In the genomic region with DNA sequence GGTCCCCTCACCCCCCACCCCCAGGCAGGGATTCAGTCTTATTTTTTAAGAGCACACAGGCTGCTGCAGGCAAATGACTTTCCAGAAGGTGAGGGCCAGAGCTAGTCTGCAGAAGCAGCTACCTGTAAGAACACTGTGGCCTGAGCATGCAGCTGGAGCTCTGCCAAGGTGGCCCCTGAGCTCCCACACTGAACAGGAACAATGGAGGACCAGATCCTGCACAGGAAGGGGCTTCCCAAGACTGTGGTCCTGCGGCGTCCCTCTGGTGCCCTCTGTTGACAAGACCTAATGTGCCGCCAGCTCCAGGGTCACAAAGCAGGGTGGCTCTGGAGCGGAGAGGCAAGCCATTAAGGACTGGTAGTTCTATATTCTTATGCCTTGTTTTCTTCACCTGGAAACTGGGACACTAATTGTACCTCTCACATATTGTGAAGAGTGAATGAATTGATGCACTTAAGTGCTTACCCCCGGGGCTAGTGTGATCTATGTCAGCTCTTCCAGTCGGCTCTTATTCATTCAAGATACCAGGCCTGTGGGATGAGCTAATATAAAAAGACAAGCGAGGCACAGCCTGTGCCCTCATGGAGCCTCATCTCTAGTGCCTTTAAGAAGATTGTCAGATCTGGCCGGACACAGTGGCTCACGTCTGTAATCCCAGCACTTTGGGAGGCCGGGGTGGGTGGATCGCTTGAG, we compare ENCODE assay signal across 10 cellular contexts. TPM values are rescaled to one million over a fixed set of nuclear protein-coding genes. Genes with fewer than 3 reads are reported as not detected.
DNase-seq lines count a peak whose midpoint lies in the region; FAIRE-seq and TF ChIP-seq lines count a peak whose summit lies in the region.
"Had no signal": no experiment of that assay in that cellular context is flagged by ENCODE, and none has a peak within 500 bp of the region (broad histone marks: within the 10 kb centered on the region; RNA-seq: fewer than 3 reads in every experiment).

No MANE protein-coding gene starts in this region.

- TF ChIP-seq CTCF in LNCaP clone FGC (IDR thresholded peaks at IDR 0.05; ENCODE audit: control insufficient read depth, extremely low read depth, insufficient read depth) (peak; percentile 67), RWPE1 (conservative IDR thresholded peaks at IDR 0.05; ENCODE audit: low read depth) (peak; percentile 49), fibroblast of lung (conservative IDR thresholded peaks at IDR 0.05 in 1 of 2, IDR thresholded peaks at IDR 0.05 in 1 of 2; ENCODE audit: low read depth in 1 of 2, low read length in 2 of 2) (peak; percentile 57)

- H3K27ac ChIP-seq in RWPE1: no peak overlapping the region
- no peak overlapping the region for H3K27ac ChIP-seq in fibroblast of lung (ENCODE audit: insufficient read depth, low read length)
- no peak overlapping the region for H3K27ac ChIP-seq in effector memory CD4-positive, alpha-beta T cell (ENCODE audit: insufficient read depth, low read length, poor library complexity, severe bottlenecking)

- FAIRE-seq in GM19239 (lab: Jason Lieb, UNC): no peak

- POLR2A ChIA-PET in RWPE1 (lab: Yijun Ruan, JAX; ENCODE audit: low non-redundant PET): interaction anchor here (0.7 kb wide), 1 partner anchor 1311 kb away, joined by 3 read pairs; no protein-coding TSS in a partner anchor

- CTCF ChIA-PET in RWPE1 (lab: Yijun Ruan, JAX): interaction anchor here (0.5 to 1.4 kb wide), 5 partner anchors 76 to 330 kb away, joined by 3 to 5 read pairs (median 4); no protein-coding TSS in a partner anchor

- H2AFZ ChIP-seq in fibroblast of lung (ENCODE audit: low read length) (no peak overlapping the region), neuron (ENCODE audit: low read depth, low read length) (peak overlapping the region; percentile 42)

- H3K4me3 ChIP-seq in LNCaP clone FGC (ENCODE audit: low read depth, low read length) (no peak overlapping the region), fibroblast of lung (replicated peaks in 1 of 4; ENCODE audit: control extremely low read depth in 1 of 4, insufficient read depth in 1 of 4, low read depth in 3 of 4, low read length in 4 of 4) (no peak overlapping the region), neuron (ENCODE audit: low read length) (peak overlapping the region; percentile 30)
- H3K4me3 ChIP-seq in effector memory CD4-positive, alpha-beta T cell (ENCODE audit: insufficient read depth, low read depth, low read length, poor library complexity, severe bottlenecking): no peak overlapping the region

- H3K36me3 ChIP-seq in fibroblast of lung (ENCODE audit: control insufficient read depth, insufficient read depth, low read length) (no peaks in the 10 kb centered on the region), neuron (ENCODE audit: insufficient read depth, low read length) (no peaks in the 10 kb centered on the region)
- H3K36me3 ChIP-seq in effector memory CD4-positive, alpha-beta T cell (ENCODE audit: control insufficient read depth, insufficient read depth, low read length): no peaks in the 10 kb centered on the region

- no peaks in the 10 kb centered on the region for H4K20me1 ChIP-seq in fibroblast of lung (ENCODE audit: control insufficient read depth, extremely low read depth, insufficient read depth, low read length)

- H3K79me2 ChIP-seq in fibroblast of lung (ENCODE audit: control insufficient read depth, insufficient read depth, low read length): no peaks in the 10 kb centered on the region

- DNase-seq in SIG-M5 treated with dmso at 0.1 percent for 504 hours (lab: John Stamatoyannopoulos, UW; ENCODE audit: unreplicated experiment): peak; percentile 54
- DNase-seq in SIG-M5 (lab: John Stamatoyannopoulos, UW): no peak
- no peak for DNase-seq in LNCaP clone FGC (ENCODE audit: low read depth)
- DNase-seq in RWPE1 (ENCODE audit: low spot score): peak; percentile 20
- DNase-seq in fibroblast of lung (ENCODE audit: low read depth in 2 of 2): peak; percentile 34 to 46
- DNase-seq in GM19239 (ENCODE audit: insufficient read length, low spot score): no peak
- DNase-seq in effector memory CD4-positive, alpha-beta T cell: no peak
- DNase-seq: activated T-cell treated with anti-CD3 and anti-CD28 coated beads, Interleukin-2, amount 50 U/mL, for 4 hours had no signal

- no peak overlapping the region for H3K9ac ChIP-seq in fibroblast of lung (ENCODE audit: insufficient read depth, low read length)

- H3K4me2 ChIP-seq in fibroblast of lung (ENCODE audit: extremely low read depth, insufficient read depth, low read length): no peak overlapping the region

- peaks cover 8% of the 10 kb centered on the region for H3K27me3 ChIP-seq in fibroblast of lung (ENCODE audit: control insufficient read depth, insufficient read depth, low read length)
- peaks cover 3% of the 10 kb centered on the region for H3K27me3 ChIP-seq in neuron (ENCODE audit: insufficient read depth, low read length)
- peaks cover 6% of the 10 kb centered on the region for H3K27me3 ChIP-seq in effector memory CD4-positive, alpha-beta T cell (replicated peaks; ENCODE audit: control insufficient read depth, insufficient read depth, low read length, poor library complexity, severe bottlenecking)

- H3K4me1 ChIP-seq in fibroblast of lung (ENCODE audit: control insufficient read depth, extremely low read depth, insufficient read depth, low read length) (no peaks in the 10 kb centered on the region), neuron (ENCODE audit: insufficient read depth, low read length) (no peaks in the 10 kb centered on the region)
- H3K4me1 ChIP-seq in effector memory CD4-positive, alpha-beta T cell (ENCODE audit: control insufficient read depth, insufficient read depth, low read length, poor library complexity, severe bottlenecking): no peaks in the 10 kb centered on the region

- H3K9me3 ChIP-seq in fibroblast of lung (ENCODE audit: control insufficient read depth, insufficient read depth, low read depth, low read length) (no peaks in the 10 kb centered on the region), neuron (ENCODE audit: low read length) (peaks cover 2% of the 10 kb centered on the region)
- no peaks in the 10 kb centered on the region for H3K9me3 ChIP-seq in effector memory CD4-positive, alpha-beta T cell (ENCODE audit: control insufficient read depth, low read length)

RNA-seq across cellular contexts. Expression of a gene that starts 8.0 kb away (rescaled TPM):
- total RNA-seq in fibroblast of lung: 9.2 and 10.6 TPM in 2 replicates
- 6.2 and 8.0 TPM in 2 replicates for polyA plus RNA-seq in fibroblast of lung
- 4.9 and 6.8 TPM in 2 replicates for polyA plus RNA-seq in fibroblast of lung (2012)
- polyA minus RNA-seq in fibroblast of lung (ENCODE audit: low replicate concordance): 4.3 and 5.5 TPM in 2 replicates
- polyA plus RNA-seq: CD4-positive, CD25-positive, alpha-beta regulatory T cell had no signal

RNA-seq across cellular contexts. Expression of a gene that starts 49.9 kb away (rescaled TPM):
- 30.1 and 36.5 TPM in 2 replicates for total RNA-seq in fibroblast of lung
- polyA plus RNA-seq in fibroblast of lung: 28.6 and 28.8 TPM in 2 replicates
- polyA plus RNA-seq in fibroblast of lung (2012): 18.5 and 20.1 TPM in 2 replicates
- not detected in 2 replicates for polyA minus RNA-seq in fibroblast of lung (ENCODE audit: low replicate concordance)

Comparison
In these comparisons a context has a peak if more than half of its experiments do, and no peak if none do; other contexts are left out.
1. DNase-seq: peak in SIG-M5 treated with dmso at 0.1 percent for 504 hours (single experiment), RWPE1 (single experiment) and fibroblast of lung (2 of 2); none in SIG-M5 (single experiment), LNCaP clone FGC (single experiment), GM19239 (single experiment) and effector memory CD4-positive, alpha-beta T cell (0 of 3).
2. Peak in every context shown above with its lines, with median percentiles within 50 percentile points of each other: CTCF ChIP-seq.